ENCODE assay signal across 27 cellular contexts in genomic region chr10:133465191-133465949, GRCh38. TPM values are rescaled to one million over a fixed set of nuclear protein-coding genes. Genes with fewer than 3 reads are reported as not detected.
DNase-seq lines count a peak whose midpoint lies in the region; ATAC-seq and TF ChIP-seq lines count a peak whose summit lies in the region.
"Had no signal": no experiment of that assay in that cellular context is flagged by ENCODE, and none has a peak within 500 bp of the region (broad histone marks: within the 10 kb centered on the region; RNA-seq: fewer than 3 reads in every experiment).

No MANE protein-coding gene starts in this region.

- H3K9me3 Mint-ChIP-seq in stimulated activated effector memory CD8-positive, alpha-beta T cell treated with anti-CD3 and anti-CD28 coated beads, Interleukin-12 subunit alpha, Interleukin-12 subunit beta, amount 100 ng/mL, for 72 hours, result no peaks in the 10 kb centered on the region

- peaks cover 90% of the 10 kb centered on the region for H3K36me3 Mint-ChIP-seq in stimulated activated effector memory CD8-positive, alpha-beta T cell treated with anti-CD3 and anti-CD28 coated beads, Interleukin-12 subunit alpha, Interleukin-12 subunit beta, amount 100 ng/mL, for 72 hours
- H3K36me3 Mint-ChIP-seq: CD14-positive monocyte had no signal

- H3K4me1 Mint-ChIP-seq in stimulated activated effector memory CD8-positive, alpha-beta T cell treated with anti-CD3 and anti-CD28 coated beads, Interleukin-12 subunit alpha, Interleukin-12 subunit beta, amount 100 ng/mL, for 72 hours, result peaks cover 39% of the 10 kb centered on the region
- H3K4me1 Mint-ChIP-seq: activated CD4-positive, alpha-beta T cell treated with anti-CD3 and anti-CD28 coated beads for 36 hours; CD14-positive monocyte; endodermal cell; immature natural killer cell had no signal

- POLR2A ChIA-PET in GM10248 (lab: Yijun Ruan, JAX), result no interaction called here

- CTCF ChIA-PET in GM10248 (lab: Yijun Ruan, JAX), result no interaction called here

- no peaks in the 10 kb centered on the region for H3K36me3 ChIP-seq in HUES6 (ENCODE audit: control insufficient read depth, insufficient read depth, low read length)
- H3K36me3 ChIP-seq: gastrocnemius medialis, neutrophil had no signal

- H3K4me1 ChIP-seq in HUES6 (ENCODE audit: control insufficient read depth, insufficient read depth, low read length), result no peaks in the 10 kb centered on the region
- no peaks in the 10 kb centered on the region for H3K4me1 ChIP-seq in foreskin keratinocyte
- H3K4me1 ChIP-seq: gastrocnemius medialis had no signal

- no peak overlapping the region for H3K27ac Mint-ChIP-seq in stimulated activated effector memory CD8-positive, alpha-beta T cell treated with anti-CD3 and anti-CD28 coated beads, Interleukin-12 subunit alpha, Interleukin-12 subunit beta, amount 100 ng/mL, for 72 hours
- H3K27ac Mint-ChIP-seq: activated CD4-positive, alpha-beta T cell treated with anti-CD3 and anti-CD28 coated beads for 36 hours; CD14-positive monocyte; endodermal cell; immature natural killer cell had no signal

- TF ChIP-seq CTCF in GM10248 (IDR thresholded peaks at IDR 0.05; ENCODE audit: control extremely low read depth, extremely low read depth, low read depth, missing control alignments) (no peak), foreskin keratinocyte (conservative IDR thresholded peaks at IDR 0.05) (no peak)

- H3K27me3 ChIP-seq in HUES6 (ENCODE audit: control insufficient read depth, insufficient read depth, low read length) (peaks cover 31% of the 10 kb centered on the region), foreskin keratinocyte (no peaks in the 10 kb centered on the region)
- H3K27me3 ChIP-seq: gastrocnemius medialis, hepatocyte had no signal

- no peak overlapping the region for H3K9ac ChIP-seq in HUES6 (ENCODE audit: low read length)

- peaks cover 36% of the 10 kb centered on the region; the same call in 1 of the 2 replicates for H3K9me3 ChIP-seq in HUES6 (ENCODE audit: control insufficient read depth, insufficient read depth, low read depth, low read length)
- H3K9me3 ChIP-seq: gastrocnemius medialis, neutrophil had no signal

- peak; percentile 51 for ATAC-seq in foreskin keratinocyte
- peak; percentile 8 for ATAC-seq in stimulated activated effector memory CD8-positive, alpha-beta T cell treated with anti-CD3 and anti-CD28 coated beads, Interleukin-12 subunit alpha, Interleukin-12 subunit beta, amount 100 ng/mL, for 72 hours
- ATAC-seq in GM21825 (IDR thresholded peaks at IDR 0.05; ENCODE audit: unreplicated experiment), result no peak
- ATAC-seq: activated CD4-positive, alpha-beta T cell treated with anti-CD3 and anti-CD28 coated beads for 36 hours; gastrocnemius medialis; left colon had no signal

- H3K4me3 Mint-ChIP-seq in stimulated activated effector memory CD8-positive, alpha-beta T cell treated with anti-CD3 and anti-CD28 coated beads, Interleukin-12 subunit alpha, Interleukin-12 subunit beta, amount 100 ng/mL, for 72 hours, result no peak overlapping the region
- H3K4me3 Mint-ChIP-seq: activated CD4-positive, alpha-beta T cell treated with anti-CD3 and anti-CD28 coated beads for 36 hours; CD14-positive monocyte; endodermal cell; immature natural killer cell; naive B cell had no signal

- peak; percentile 13 for DNase-seq in GM10248 (ENCODE audit: extremely low spot score)
- DNase-seq in foreskin keratinocyte, result no peak
- peak in 1 of 2 donors; percentile 35 for DNase-seq in stimulated activated effector memory CD8-positive, alpha-beta T cell treated with anti-CD3 and anti-CD28 coated beads, Interleukin-12 subunit alpha, Interleukin-12 subunit beta, amount 100 ng/mL, for 72 hours (ENCODE audit: low spot score in 2 of 2)
- no peak for DNase-seq in pons (ENCODE audit: low spot score)
- DNase-seq in SHP77 (lab: John Stamatoyannopoulos, UW), result no peak
- DNase-seq: activated CD4-positive, alpha-beta T cell treated with anti-CD3 and anti-CD28 coated beads for 36 hours; activated naive CD4-positive, alpha-beta T cell treated with anti-CD3 and anti-CD28 coated beads, Interleukin-2, amount 50 U/mL, for 16 hours; Calu3; DND-41; endodermal cell; gastrocnemius medialis; immature natural killer cell; left colon; naive B cell; NCI-H1436 treated with DMSO at 0.1 percent for 48 hours; NCI-H446 treated with DMSO at 0.1 percent for 48 hours; OCI-M1; T-helper 2 cell; trophoblast cell had no signal

- H3K27ac ChIP-seq in HUES6 (ENCODE audit: low read depth, low read length) (no peak overlapping the region), foreskin keratinocyte (no peak overlapping the region)
- H3K27ac ChIP-seq: gastrocnemius medialis, hepatocyte, neutrophil, SK-N-MC had no signal

- H3K4me3 ChIP-seq in HUES6 (ENCODE audit: low read depth, low read length), result peak overlapping the region; percentile 44; the same call in 1 of the 2 replicates
- H3K4me3 ChIP-seq: gastrocnemius medialis, hepatocyte, SK-N-MC had no signal

RNA-seq across cellular contexts. Expression of gene SCART1, which starts 11.6 kb away (rescaled TPM):
- 0.32 and 0.58 TPM in 2 replicates for total RNA-seq in foreskin keratinocyte
- polyA plus RNA-seq in foreskin keratinocyte, result 0.16 and 0.18 TPM in 2 replicates
- polyA plus RNA-seq: CD14-positive monocyte had no signal

RNA-seq across cellular contexts. Expression of gene SPRN, which starts 40.9 kb away (rescaled TPM):
- total RNA-seq in foreskin keratinocyte, result not detected in 2 replicates
- polyA plus RNA-seq in foreskin keratinocyte, result not detected in 2 replicates
- total RNA-seq: activated CD4-positive, alpha-beta T cell treated with anti-CD3 and anti-CD28 coated beads for 36 hours; Calu3; cardiac septum; gastrocnemius medialis; left colon; subcutaneous adipose tissue had no signal
- polyA plus RNA-seq: CD14-positive monocyte had no signal
